Comparison of ENCODE assay signal across 10 cellular contexts in the genomic region with DNA sequence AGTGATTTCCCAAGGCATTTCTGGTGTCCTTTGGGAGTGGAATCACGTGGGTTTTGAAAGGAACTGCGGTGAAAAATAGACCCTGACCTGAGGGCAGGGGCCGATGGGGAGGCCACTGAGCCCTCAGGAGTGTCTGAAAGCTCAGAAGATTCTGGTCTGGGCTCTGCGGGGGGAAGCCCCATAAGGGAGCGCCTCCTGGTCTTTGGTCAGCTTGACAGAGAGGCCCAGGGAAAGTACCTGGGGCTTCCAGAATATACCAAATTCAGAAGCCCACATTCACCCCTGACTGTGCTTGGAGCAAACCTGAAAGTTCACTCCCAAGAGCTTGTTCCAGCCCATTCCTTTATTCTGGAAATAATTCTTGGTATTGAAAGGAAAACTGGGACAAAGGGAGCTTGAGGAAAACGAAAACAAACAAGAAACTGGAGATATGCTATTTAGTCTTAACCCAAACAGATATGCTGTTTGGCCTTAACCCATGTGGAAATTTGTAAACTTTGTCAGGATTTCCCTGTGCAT. TPM values are rescaled to one million over a fixed set of nuclear protein-coding genes. Genes with fewer than 3 reads are reported as not detected.
DNase-seq lines count a peak whose midpoint lies in the region; ATAC-seq and TF ChIP-seq lines count a peak whose summit lies in the region.
"Had no signal": no experiment of that assay in that cellular context is flagged by ENCODE, and none has a peak within 500 bp of the region (broad histone marks: within the 10 kb centered on the region; RNA-seq: fewer than 3 reads in every experiment).

No MANE protein-coding gene starts in this region.

- ATAC-seq in GM19463 (IDR thresholded peaks at IDR 0.05; ENCODE audit: unreplicated experiment) (peak; percentile 58), GM23338 (no peak)

- peaks cover 35 to 52% (median 41%) of the 10 kb centered on the region in 4 donors for H3K4me1 ChIP-seq in esophagus muscularis mucosa
- H3K4me1 ChIP-seq in skeletal muscle tissue (ENCODE audit: control insufficient read depth in 3 of 3, insufficient read depth in 3 of 3, low read length in 3 of 3) = peaks cover 24 to 33% (median 25%) of the 10 kb centered on the region in 3 donors
- H3K4me1 ChIP-seq in Karpas-422 (ENCODE audit: low read length) = no peaks in the 10 kb centered on the region
- no peaks in the 10 kb centered on the region for H3K4me1 ChIP-seq in GM23338 (ENCODE audit: insufficient read depth)

- H3K27me3 Mint-ChIP-seq in GM23338 (ENCODE audit: insufficient read depth, low read depth, poor library complexity) = peaks cover 10% of the 10 kb centered on the region
- H3K27me3 Mint-ChIP-seq: activated naive CD8-positive, alpha-beta T cell; CD4-positive, CD25-positive, alpha-beta regulatory T cell had no signal

- H3K9me2 ChIP-seq in Karpas-422 (replicated peaks; ENCODE audit: insufficient read depth, low read length) (no peaks in the 10 kb centered on the region), GM23338 (ENCODE audit: insufficient read depth) (no peaks in the 10 kb centered on the region)

- TF ChIP-seq CTCF in esophagus muscularis mucosa (IDR thresholded peaks at IDR 0.05) (no peak), GM23338 (conservative IDR thresholded peaks at IDR 0.05; ENCODE audit: low read depth in 2 of 2) (no peak)

- intact Hi-C loops in esophagus muscularis mucosa (cut with DNase I) = no loop called here

- H3F3A ChIP-seq in GM23338 (replicated peaks; ENCODE audit: low read depth) = no peaks in the 10 kb centered on the region

- H4K20me1 ChIP-seq in Karpas-422 (ENCODE audit: insufficient read depth, low read depth, low read length) = no peaks in the 10 kb centered on the region
- H4K20me1 ChIP-seq in GM23338 (replicated peaks; ENCODE audit: insufficient read depth) = peaks cover 6% of the 10 kb centered on the region; the same call in 1 of the 2 replicates

- H3K9ac ChIP-seq in skeletal muscle tissue (ENCODE audit: low read depth in 1 of 3, low read length in 3 of 3) = peak overlapping the region in 1 of 3 donors; percentile 33
- H3K9ac ChIP-seq in Karpas-422 (ENCODE audit: low read length) = no peak overlapping the region

- H3K36me3 Mint-ChIP-seq in GM23338 (ENCODE audit: low read depth) = peaks cover 23% of the 10 kb centered on the region

- H3K4me3 ChIP-seq in esophagus muscularis mucosa (no peak overlapping the region), skeletal muscle tissue (ENCODE audit: low read length in 3 of 3) (no peak overlapping the region), Karpas-422 (ENCODE audit: low read length) (no peak overlapping the region), GM23338 (no peak overlapping the region)

- no peak overlapping the region for H2AFZ ChIP-seq in Karpas-422 (ENCODE audit: low read length)
- H2AFZ ChIP-seq in GM23338 = no peak overlapping the region

- no peak overlapping the region for H3K27ac Mint-ChIP-seq in GM23338
- H3K27ac Mint-ChIP-seq: activated naive CD8-positive, alpha-beta T cell had no signal

- H3K79me2 ChIP-seq in Karpas-422 (ENCODE audit: low read length) (no peaks in the 10 kb centered on the region), GM23338 (replicated peaks; ENCODE audit: insufficient read depth) (no peaks in the 10 kb centered on the region)

- no peak overlapping the region for H3K4me2 ChIP-seq in Karpas-422 (ENCODE audit: low read depth, low read length, poor library complexity, severe bottlenecking)
- H3K4me2 ChIP-seq in GM23338 = no peak overlapping the region

- no peak for DNase-seq in esophagus muscularis mucosa (ENCODE audit: extremely low spot score)
- no peak for DNase-seq in effector CD4-positive, alpha-beta T cell
- DNase-seq in Karpas-422 = no peak
- DNase-seq in GM23338 (ENCODE audit: low spot score) = no peak
- DNase-seq: activated CD4-positive, alpha-beta T cell treated with anti-CD3 and anti-CD28 coated beads, Interleukin-2, amount 50 U/mL, for 1 hour; CD4-positive, CD25-positive, alpha-beta regulatory T cell; NCI-H2081 had no signal

- H3K9me3 Mint-ChIP-seq in GM23338 = no peaks in the 10 kb centered on the region

- H3K27me3 ChIP-seq in esophagus muscularis mucosa = no peaks in the 10 kb centered on the region
- no peaks in the 10 kb centered on the region for H3K27me3 ChIP-seq in skeletal muscle tissue (ENCODE audit: control insufficient read depth in 3 of 3, insufficient read depth in 3 of 3, low read length in 3 of 3)
- H3K27me3 ChIP-seq in Karpas-422 (ENCODE audit: low read length) = no peaks in the 10 kb centered on the region
- no peaks in the 10 kb centered on the region for H3K27me3 ChIP-seq in GM23338 (ENCODE audit: insufficient read depth)

- H3K27ac ChIP-seq in esophagus muscularis mucosa (replicated peaks in 1 of 4) (peak overlapping the region; percentile 52 to 96 (median 69)), skeletal muscle tissue (ENCODE audit: low read depth, low read length) (peak overlapping the region; percentile 61), Karpas-422 (ENCODE audit: low read length) (no peak overlapping the region), GM23338 (ENCODE audit: low read depth) (no peak overlapping the region)

- H3K4me3 Mint-ChIP-seq in GM23338 = no peak overlapping the region
- H3K4me3 Mint-ChIP-seq: activated naive CD8-positive, alpha-beta T cell; CD4-positive, CD25-positive, alpha-beta regulatory T cell had no signal

- peaks cover 19 to 68% (median 57%) of the 10 kb centered on the region in 4 donors for H3K36me3 ChIP-seq in esophagus muscularis mucosa
- peaks cover 55 to 75% (median 60%) of the 10 kb centered on the region in 3 donors for H3K36me3 ChIP-seq in skeletal muscle tissue (ENCODE audit: control insufficient read depth in 3 of 3, insufficient read depth in 3 of 3, low read length in 3 of 3)
- no peaks in the 10 kb centered on the region for H3K36me3 ChIP-seq in Karpas-422 (ENCODE audit: insufficient read depth, low read length)
- H3K36me3 ChIP-seq in GM23338 (ENCODE audit: insufficient read depth) = peaks cover 5% of the 10 kb centered on the region; the same call in 1 of the 2 replicates

- TF ChIP-seq POLR2A in esophagus muscularis mucosa (IDR thresholded peaks at IDR 0.05; ENCODE audit: low read depth) = no peak

- H3K9me3 ChIP-seq in esophagus muscularis mucosa (no peaks in the 10 kb centered on the region), skeletal muscle tissue (ENCODE audit: control insufficient read depth in 3 of 3, low read length in 3 of 3) (no peaks in the 10 kb centered on the region), Karpas-422 (ENCODE audit: low read length) (no peaks in the 10 kb centered on the region)

- 72% methylated on average over 3 of the region's 6 CpGs for WGBS in esophagus muscularis mucosa

- no peak for TF ChIP-seq EP300 in esophagus muscularis mucosa (IDR thresholded peaks at IDR 0.05)

- peaks cover 3% of the 10 kb centered on the region; the same call in 2 of the 3 replicates for H3K4me1 Mint-ChIP-seq in GM23338

TF ChIP-seq in GM23338, 12 proteins besides CTCF, POLR2A, EP300 and RAD21 (continues in another document):
- no peak for TF ChIP-seq CREB1 (CRISPR knock-in tag; IDR thresholded peaks at IDR 0.05; ENCODE audit: low read depth)

RNA-seq across cellular contexts. Expression of gene NAGLU, which starts 23.2 kb away (rescaled TPM):
- total RNA-seq in esophagus muscularis mucosa = 10 to 100 TPM; 27.8 to 36.6 (median 31.8) TPM
- 14.1 TPM for total RNA-seq in skeletal muscle tissue
- 40.0 and 71.8 TPM in 2 replicates for total RNA-seq in Karpas-422 (2014; rRNA removed; shearing (Covaris generic); ENCODE audit: low replicate concordance)
- total RNA-seq in GM23338 (2014; rRNA removed; shearing (Covaris generic)) = 21.9 and 31.2 TPM in 2 replicates
- 12.0 and 13.0 TPM in 2 replicates for polyA plus RNA-seq in GM23338 (2016; fragmentation: Nextera tagmentation; extraction: Ambion mirVana)

RNA-seq across cellular contexts. Expression of gene HSD17B1, which starts 39.9 kb away (rescaled TPM):
- total RNA-seq in esophagus muscularis mucosa (1 to 10 TPM in 1 of 4 donors, under 1 TPM in 3; 0.13 to 2.5 (median 0.62) TPM), skeletal muscle tissue (1.6 TPM)
- total RNA-seq in Karpas-422 (2014; rRNA removed; shearing (Covaris generic); ENCODE audit: low replicate concordance) = 0.22 and 1.3 TPM in 2 replicates
- total RNA-seq in GM23338 (2014; rRNA removed; shearing (Covaris generic)) = 0.97 and 1.7 TPM in 2 replicates
- polyA plus RNA-seq in GM23338 (2016; fragmentation: Nextera tagmentation; extraction: Ambion mirVana) = 1.7 and 1.8 TPM in 2 replicates

RNA-seq across cellular contexts. Expression of gene COASY, which starts 49.2 kb away (rescaled TPM):
- 10 to 100 TPM; 13.4 to 27.5 (median 22.4) TPM for total RNA-seq in esophagus muscularis mucosa
- total RNA-seq in skeletal muscle tissue = 6.3 TPM
- 46.7 and 56.2 TPM in 2 replicates for total RNA-seq in Karpas-422 (2014; rRNA removed; shearing (Covaris generic); ENCODE audit: low replicate concordance)
- total RNA-seq in GM23338 (2014; rRNA removed; shearing (Covaris generic)) = 60.1 and 62.0 TPM in 2 replicates
- 72.1 and 77.5 TPM in 2 replicates for polyA plus RNA-seq in GM23338 (2016; fragmentation: Nextera tagmentation; extraction: Ambion mirVana)

RNA-seq across cellular contexts. Expression of gene MLX, which starts 54.1 kb away (rescaled TPM):
- total RNA-seq in esophagus muscularis mucosa (10 to 100 TPM; 24.9 to 34.5 (median 29.3) TPM), skeletal muscle tissue (21.9 TPM)
- 33.0 and 42.4 TPM in 2 replicates for total RNA-seq in Karpas-422 (2014; rRNA removed; shearing (Covaris generic); ENCODE audit: low replicate concordance)
- total RNA-seq in GM23338 (2014; rRNA removed; shearing (Covaris generic)) = 23.3 and 34.1 TPM in 2 replicates
- 28.8 and 33.2 TPM in 2 replicates for polyA plus RNA-seq in GM23338 (2016; fragmentation: Nextera tagmentation; extraction: Ambion mirVana)

RNA-seq across cellular contexts. Expression of gene ATP6V0A1, which starts 54.1 kb away (rescaled TPM):
- total RNA-seq in esophagus muscularis mucosa = 10 to 100 TPM; 51.9 to 74.9 (median 63.9) TPM
- total RNA-seq in skeletal muscle tissue = 66.8 TPM
- 53.1 and 59.9 TPM in 2 replicates for total RNA-seq in Karpas-422 (2014; rRNA removed; shearing (Covaris generic); ENCODE audit: low replicate concordance)
- total RNA-seq in GM23338 (2014; rRNA removed; shearing (Covaris generic)) = 42.3 and 42.8 TPM in 2 replicates
- polyA plus RNA-seq in GM23338 (2016; fragmentation: Nextera tagmentation; extraction: Ambion mirVana) = 23.9 and 25.8 TPM in 2 replicates

Comparison
In these comparisons a context has a peak if more than half of its experiments do, and no peak if none do; other contexts are left out.
1. H3K27ac ChIP-seq: peak in esophagus muscularis mucosa (4 of 4) and skeletal muscle tissue (single experiment); none in Karpas-422 (single experiment) and GM23338 (single experiment).